12 cellular contexts compared by ENCODE assay signal in genomic region chr11:114131366-114131963, GRCh38.
A peak's percentile ranks its signal among the peaks of the same experiment; 100 is the strongest.
DNase-seq lines count a peak whose midpoint lies in the region; ATAC-seq and TF ChIP-seq lines count a peak whose summit lies in the region.
"Had no signal": no experiment of that assay in that cellular context is flagged by ENCODE, and none has a peak within 500 bp of the region (broad histone marks: within the 10 kb centered on the region; RNA-seq: fewer than 3 reads in every experiment).

No MANE protein-coding gene starts in this region.

- TF ChIP-seq CTCF in activated CD8-positive, alpha-beta T cell treated with anti-CD3 and anti-CD28 coated beads for 36 hours (IDR thresholded peaks at IDR 0.05) = no peak

- no peaks in the 10 kb centered on the region for H3K36me3 Mint-ChIP-seq in activated T-cell treated with anti-CD3 and anti-CD28 coated beads, Interleukin-2, amount 50 U/mL, for 72 hours (ENCODE audit: insufficient read depth in 2 of 2)
- no peaks in the 10 kb centered on the region for H3K36me3 Mint-ChIP-seq in activated CD8-positive, alpha-beta T cell treated with anti-CD3 and anti-CD28 coated beads for 36 hours (ENCODE audit: low read depth)
- H3K36me3 Mint-ChIP-seq: memory B cell had no signal

- H3K4me3 Mint-ChIP-seq in activated T-cell treated with anti-CD3 and anti-CD28 coated beads, Interleukin-2, amount 50 U/mL, for 72 hours = peak overlapping the region in 1 of 2 donors; percentile 30
- no peak overlapping the region for H3K4me3 Mint-ChIP-seq in activated CD8-positive, alpha-beta T cell treated with anti-CD3 and anti-CD28 coated beads for 36 hours
- H3K4me3 Mint-ChIP-seq: memory B cell had no signal

- peak; percentile 4 to 15 for DNase-seq in activated T-cell treated with anti-CD3 and anti-CD28 coated beads, Interleukin-2, amount 50 U/mL, for 72 hours
- no peak for DNase-seq in activated T-cell treated with anti-CD3 and anti-CD28 coated beads, Interleukin-2, amount 50 U/mL, for 48 hours
- DNase-seq in activated CD8-positive, alpha-beta T cell treated with anti-CD3 and anti-CD28 coated beads for 36 hours = peak; percentile 18
- DNase-seq in left colon (no peak), ureter (ENCODE audit: low spot score) (no peak), AG08396 (ENCODE audit: low spot score) (no peak)
- no peak for DNase-seq in activated CD4-positive, alpha-beta T cell treated with anti-CD3 and anti-CD28 coated beads for 4 hours
- DNase-seq: BE2C, NCI-H82 had no signal

- no peaks in the 10 kb centered on the region for H3K9me3 ChIP-seq in subcutaneous abdominal adipose tissue (ENCODE audit: control insufficient read depth in 5 of 5, low read length in 5 of 5)
- H3K9me3 ChIP-seq: BE2C had no signal

- no peaks in the 10 kb centered on the region for H3K27me3 Mint-ChIP-seq in activated T-cell treated with anti-CD3 and anti-CD28 coated beads, Interleukin-2, amount 50 U/mL, for 72 hours (ENCODE audit: low read depth)
- H3K27me3 Mint-ChIP-seq in activated CD8-positive, alpha-beta T cell treated with anti-CD3 and anti-CD28 coated beads for 36 hours = no peaks in the 10 kb centered on the region

- peaks cover 34% of the 10 kb centered on the region for H3K4me1 Mint-ChIP-seq in activated T-cell treated with anti-CD3 and anti-CD28 coated beads, Interleukin-2, amount 50 U/mL, for 72 hours (ENCODE audit: low read depth)
- H3K4me1 Mint-ChIP-seq in activated CD8-positive, alpha-beta T cell treated with anti-CD3 and anti-CD28 coated beads for 36 hours (ENCODE audit: low read depth) = peaks cover 15% of the 10 kb centered on the region

- peaks cover 23 to 91% (median 84%) of the 10 kb centered on the region in 5 donors for H3K4me1 ChIP-seq in subcutaneous abdominal adipose tissue (ENCODE audit: control insufficient read depth in 5 of 5, insufficient read depth in 5 of 5, low read length in 5 of 5)
- H3K4me1 ChIP-seq: BE2C had no signal

- H3K9ac ChIP-seq in subcutaneous abdominal adipose tissue (ENCODE audit: low read length in 5 of 5) = no peak overlapping the region

- no peak overlapping the region for H3K4me3 ChIP-seq in subcutaneous abdominal adipose tissue (ENCODE audit: low read depth in 1 of 5, low read length in 5 of 5)
- H3K4me3 ChIP-seq: skin epidermis had no signal

- peak; percentile 94 to 95 for ATAC-seq in activated T-cell treated with anti-CD3 and anti-CD28 coated beads, Interleukin-2, amount 50 U/mL, for 72 hours (replicated peaks in 1 of 2)
- ATAC-seq in activated CD8-positive, alpha-beta T cell treated with anti-CD3 and anti-CD28 coated beads for 36 hours = peak; percentile 85
- peak; percentile 26 for ATAC-seq in left colon

- H3K36me3 ChIP-seq in subcutaneous abdominal adipose tissue (ENCODE audit: control insufficient read depth in 5 of 5, insufficient read depth in 5 of 5, low read length in 5 of 5) = peaks cover 0 to 19% (median 13%) of the 10 kb centered on the region in 5 donors
- H3K36me3 ChIP-seq: BE2C had no signal

- peak overlapping the region; percentile 55 for H3K27ac ChIP-seq in subcutaneous abdominal adipose tissue (ENCODE audit: low read depth, low read length)

- intact Hi-C loops in activated CD8-positive, alpha-beta T cell treated with anti-CD3 and anti-CD28 coated beads for 36 hours (cut with micrococcal nuclease) = no loop called here
- intact Hi-C loops in left colon (cut with DNase I, micrococcal nuclease) = no loop called here

- POLR2A ChIA-PET in activated CD8-positive, alpha-beta T cell treated with anti-CD3 and anti-CD28 coated beads for 36 hours (lab: Charles Lee) = no interaction called here

- H3K27me3 ChIP-seq in subcutaneous abdominal adipose tissue (ENCODE audit: control insufficient read depth in 5 of 5, insufficient read depth in 4 of 5, low read length in 5 of 5) = no peaks in the 10 kb centered on the region
- H3K27me3 ChIP-seq: BE2C had no signal

- no peak overlapping the region for H3K27ac Mint-ChIP-seq in activated T-cell treated with anti-CD3 and anti-CD28 coated beads, Interleukin-2, amount 50 U/mL, for 72 hours
- H3K27ac Mint-ChIP-seq in activated CD8-positive, alpha-beta T cell treated with anti-CD3 and anti-CD28 coated beads for 36 hours = peak overlapping the region; percentile 6
- H3K27ac Mint-ChIP-seq: memory B cell had no signal

- H3K9me3 Mint-ChIP-seq in activated T-cell treated with anti-CD3 and anti-CD28 coated beads, Interleukin-2, amount 50 U/mL, for 72 hours = no peaks in the 10 kb centered on the region
- no peaks in the 10 kb centered on the region for H3K9me3 Mint-ChIP-seq in activated CD8-positive, alpha-beta T cell treated with anti-CD3 and anti-CD28 coated beads for 36 hours
- H3K9me3 Mint-ChIP-seq: memory B cell had no signal

- CTCF ChIA-PET in activated CD8-positive, alpha-beta T cell treated with anti-CD3 and anti-CD28 coated beads for 36 hours (lab: Charles Lee) = interaction anchor here (1.0 kb wide), 1 partner anchor 50 kb away, joined by 5 read pairs; no protein-coding TSS in a partner anchor

Comparison
In these comparisons a context has a peak if more than half of its experiments do, and no peak if none do; other contexts are left out.
1. DNase-seq: peak in activated T-cell treated with anti-CD3 and anti-CD28 coated beads, Interleukin-2, amount 50 U/mL, for 72 hours (2 of 2) and activated CD8-positive, alpha-beta T cell treated with anti-CD3 and anti-CD28 coated beads for 36 hours (single experiment); none in activated T-cell treated with anti-CD3 and anti-CD28 coated beads, Interleukin-2, amount 50 U/mL, for 48 hours (0 of 2), left colon (0 of 2), ureter (single experiment), AG08396 (single experiment) and activated CD4-positive, alpha-beta T cell treated with anti-CD3 and anti-CD28 coated beads for 4 hours (0 of 2).
2. ATAC-seq: peak in every context shown above with its lines; median percentile 94 in activated T-cell treated with anti-CD3 and anti-CD28 coated beads, Interleukin-2, amount 50 U/mL, for 72 hours; 85 in activated CD8-positive, alpha-beta T cell treated with anti-CD3 and anti-CD28 coated beads for 36 hours; 26 in left colon.